ENCODE assay signal across 18 cellular contexts in genomic region chr2:222653280-222653679, GRCh38. TPM values are rescaled to one million over a fixed set of nuclear protein-coding genes. Genes with fewer than 3 reads are reported as not detected.
DNase-seq lines count a peak whose midpoint lies in the region; ATAC-seq, FAIRE-seq and TF ChIP-seq lines count a peak whose summit lies in the region.
"Had no signal": no experiment of that assay in that cellular context is flagged by ENCODE, and none has a peak within 500 bp of the region (broad histone marks: within the 10 kb centered on the region; RNA-seq: fewer than 3 reads in every experiment).

No MANE protein-coding gene starts in this region.

- H3K9ac ChIP-seq in MM.1S (ENCODE audit: low read length): peak overlapping the region; percentile 11; the same call in 1 of the 2 replicates

- peaks cover 32% of the 10 kb centered on the region for H3K4me1 ChIP-seq in MM.1S (ENCODE audit: low read length)

- H3K9me3 Mint-ChIP-seq in activated CD8-positive, alpha-beta memory T cell treated with anti-CD3 and anti-CD28 coated beads, Interleukin-2, amount 10 ng/mL, durations not matched to agents 7 days and 5 days (ENCODE audit: low read depth): no peaks in the 10 kb centered on the region
- no peaks in the 10 kb centered on the region for H3K9me3 Mint-ChIP-seq in activated naive CD8-positive, alpha-beta T cell (ENCODE audit: low read depth)
- H3K9me3 Mint-ChIP-seq in nephron progenitor cell: no peaks in the 10 kb centered on the region
- H3K9me3 Mint-ChIP-seq: GM23338 had no signal

- H2AFZ ChIP-seq in MM.1S (ENCODE audit: low read length): no peak overlapping the region
- H2AFZ ChIP-seq: GM23338 had no signal

- no peak for ATAC-seq in activated CD8-positive, alpha-beta memory T cell treated with anti-CD3 and anti-CD28 coated beads, Interleukin-2, amount 10 ng/mL, durations not matched to agents 7 days and 5 days
- ATAC-seq: GM23338, pancreas had no signal

- no peak for TF ChIP-seq CTCF in MM.1S (IDR thresholded peaks at IDR 0.05; ENCODE audit: low read length)
- TF ChIP-seq CTCF in nephron progenitor cell (IDR thresholded peaks at IDR 0.05): no peak

- DNase-seq in activated CD8-positive, alpha-beta memory T cell treated with anti-CD3 and anti-CD28 coated beads, Interleukin-2, amount 10 ng/mL, durations not matched to agents 7 days and 5 days: no peak
- DNase-seq in activated CD8-positive, alpha-beta memory T cell treated with anti-CD3 and anti-CD28 coated beads for 24 hours: no peak
- DNase-seq in MM.1S (peak; percentile 81), nephron progenitor cell (no peak), pons (ENCODE audit: low spot score) (no peak), frontal cortex (ENCODE audit: low spot score in 2 of 2) (no peak)
- DNase-seq in activated effector memory CD4-positive, alpha-beta T cell treated with anti-CD3 and anti-CD28 coated beads, Interleukin-2, amount 50 U/mL, for 16 hours: no peak
- DNase-seq: central memory CD4-positive, alpha-beta T cell; DMS153; NCI-H446; pancreas had no signal

- no peaks in the 10 kb centered on the region for H3K9me3 ChIP-seq in MM.1S (replicated peaks; ENCODE audit: insufficient read depth, low read length)
- H3K9me3 ChIP-seq: pancreas, vagina had no signal

- H3K79me2 ChIP-seq in MM.1S (ENCODE audit: low read length): peaks cover 79% of the 10 kb centered on the region

- peaks cover 24% of the 10 kb centered on the region for H3F3A ChIP-seq in MM.1S (ENCODE audit: insufficient read depth, low read length)

- FAIRE-seq in frontal cortex (lab: Jason Lieb, UNC): no peak
- FAIRE-seq: GM19239, pancreas, TTC549 had no signal

- peak overlapping the region; percentile 88 for H3K4me2 ChIP-seq in MM.1S (ENCODE audit: low read depth, low read length)
- H3K4me2 ChIP-seq: GM23338 had no signal

- H3K27me3 Mint-ChIP-seq in activated CD8-positive, alpha-beta memory T cell treated with anti-CD3 and anti-CD28 coated beads, Interleukin-2, amount 10 ng/mL, durations not matched to agents 7 days and 5 days: no peaks in the 10 kb centered on the region
- no peaks in the 10 kb centered on the region for H3K27me3 Mint-ChIP-seq in activated naive CD8-positive, alpha-beta T cell
- no peaks in the 10 kb centered on the region for H3K27me3 Mint-ChIP-seq in nephron progenitor cell (ENCODE audit: low read depth, poor library complexity)

- peak overlapping the region; percentile 98 for H3K4me3 ChIP-seq in MM.1S (ENCODE audit: low read length)
- H3K4me3 ChIP-seq: GM23338, pancreas, vagina had no signal

- H3K27ac ChIP-seq in MM.1S (ENCODE audit: low read length): peak overlapping the region; percentile 93; the same call in 1 of the 2 replicates
- H3K27ac ChIP-seq: pancreas, vagina had no signal

- CTCF ChIA-PET in activated CD8-positive, alpha-beta memory T cell treated with anti-CD3 and anti-CD28 coated beads, Interleukin-2, amount 10 ng/mL, durations not matched to agents 7 days and 5 days (lab: Charles Lee): interaction anchor here (1.2 to 1.4 kb wide), 2 partner anchors 12 to 55 kb away, joined by 3 to 4 read pairs; no protein-coding TSS in a partner anchor

- 0 out of 2 replicates have a peak, but pooled peaks cover 4% of the 10 kb centered on the region for H3K36me3 ChIP-seq in MM.1S (replicated peaks; ENCODE audit: insufficient read depth, low read length)
- H3K36me3 ChIP-seq: pancreas, vagina had no signal

- H3K9me2 ChIP-seq in MM.1S (replicated peaks; ENCODE audit: insufficient read depth, low read length): no peaks in the 10 kb centered on the region

- peak overlapping the region; percentile 85 for H3K27ac Mint-ChIP-seq in activated CD8-positive, alpha-beta memory T cell treated with anti-CD3 and anti-CD28 coated beads, Interleukin-2, amount 10 ng/mL, durations not matched to agents 7 days and 5 days
- peak overlapping the region; percentile 82 for H3K27ac Mint-ChIP-seq in activated naive CD8-positive, alpha-beta T cell
- H3K27ac Mint-ChIP-seq in nephron progenitor cell: no peak overlapping the region
- H3K27ac Mint-ChIP-seq: GM23338 had no signal

- H3K27me3 ChIP-seq in MM.1S (replicated peaks; ENCODE audit: insufficient read depth, low read length): no peaks in the 10 kb centered on the region
- H3K27me3 ChIP-seq: pancreas, vagina had no signal

- H4K20me1 ChIP-seq in MM.1S (ENCODE audit: insufficient read depth, low read length): peaks cover 12% of the 10 kb centered on the region

- peaks cover 8% of the 10 kb centered on the region for H3K36me3 Mint-ChIP-seq in activated CD8-positive, alpha-beta memory T cell treated with anti-CD3 and anti-CD28 coated beads, Interleukin-2, amount 10 ng/mL, durations not matched to agents 7 days and 5 days
- H3K36me3 Mint-ChIP-seq in activated naive CD8-positive, alpha-beta T cell: peaks cover 15% of the 10 kb centered on the region
- peaks cover 9% of the 10 kb centered on the region for H3K36me3 Mint-ChIP-seq in nephron progenitor cell (ENCODE audit: low read depth)

- peaks cover 44% of the 10 kb centered on the region for H3K4me1 Mint-ChIP-seq in activated CD8-positive, alpha-beta memory T cell treated with anti-CD3 and anti-CD28 coated beads, Interleukin-2, amount 10 ng/mL, durations not matched to agents 7 days and 5 days
- H3K4me1 Mint-ChIP-seq in activated naive CD8-positive, alpha-beta T cell (ENCODE audit: low read depth): peaks cover 64% of the 10 kb centered on the region
- peaks cover 41% of the 10 kb centered on the region for H3K4me1 Mint-ChIP-seq in nephron progenitor cell

- peak overlapping the region; percentile 61 for H3K4me3 Mint-ChIP-seq in activated CD8-positive, alpha-beta memory T cell treated with anti-CD3 and anti-CD28 coated beads, Interleukin-2, amount 10 ng/mL, durations not matched to agents 7 days and 5 days
- peak overlapping the region; percentile 93 for H3K4me3 Mint-ChIP-seq in activated naive CD8-positive, alpha-beta T cell
- peak overlapping the region; percentile 43 for H3K4me3 Mint-ChIP-seq in nephron progenitor cell

RNA-seq across cellular contexts. Expression of gene FARSB, which starts 2.6 kb away (rescaled TPM):
- total RNA-seq in activated CD8-positive, alpha-beta memory T cell treated with anti-CD3 and anti-CD28 coated beads, Interleukin-2, amount 10 ng/mL, durations not matched to agents 7 days and 5 days: 10 to 100 TPM; 25.8 to 33.1 TPM
- total RNA-seq in frontal cortex: 35.5 TPM

RNA-seq across cellular contexts. Expression of gene MOGAT1, which starts 18.2 kb away (rescaled TPM):
- not detected for total RNA-seq in activated CD8-positive, alpha-beta memory T cell treated with anti-CD3 and anti-CD28 coated beads, Interleukin-2, amount 10 ng/mL, durations not matched to agents 7 days and 5 days
- not detected for total RNA-seq in frontal cortex
- total RNA-seq: epithelial cell of proximal tubule, lower leg skin, vagina had no signal

Comparison
In these comparisons a context has a peak if more than half of its experiments do, and no peak if none do; other contexts are left out.
1. H3K4me3 Mint-ChIP-seq: peak in every context shown above with its lines; median percentile 93 in activated naive CD8-positive, alpha-beta T cell; 61 in activated CD8-positive, alpha-beta memory T cell treated with anti-CD3 and anti-CD28 coated beads, Interleukin-2, amount 10 ng/mL, durations not matched to agents 7 days and 5 days; 43 in nephron progenitor cell.